In the genomic region with DNA sequence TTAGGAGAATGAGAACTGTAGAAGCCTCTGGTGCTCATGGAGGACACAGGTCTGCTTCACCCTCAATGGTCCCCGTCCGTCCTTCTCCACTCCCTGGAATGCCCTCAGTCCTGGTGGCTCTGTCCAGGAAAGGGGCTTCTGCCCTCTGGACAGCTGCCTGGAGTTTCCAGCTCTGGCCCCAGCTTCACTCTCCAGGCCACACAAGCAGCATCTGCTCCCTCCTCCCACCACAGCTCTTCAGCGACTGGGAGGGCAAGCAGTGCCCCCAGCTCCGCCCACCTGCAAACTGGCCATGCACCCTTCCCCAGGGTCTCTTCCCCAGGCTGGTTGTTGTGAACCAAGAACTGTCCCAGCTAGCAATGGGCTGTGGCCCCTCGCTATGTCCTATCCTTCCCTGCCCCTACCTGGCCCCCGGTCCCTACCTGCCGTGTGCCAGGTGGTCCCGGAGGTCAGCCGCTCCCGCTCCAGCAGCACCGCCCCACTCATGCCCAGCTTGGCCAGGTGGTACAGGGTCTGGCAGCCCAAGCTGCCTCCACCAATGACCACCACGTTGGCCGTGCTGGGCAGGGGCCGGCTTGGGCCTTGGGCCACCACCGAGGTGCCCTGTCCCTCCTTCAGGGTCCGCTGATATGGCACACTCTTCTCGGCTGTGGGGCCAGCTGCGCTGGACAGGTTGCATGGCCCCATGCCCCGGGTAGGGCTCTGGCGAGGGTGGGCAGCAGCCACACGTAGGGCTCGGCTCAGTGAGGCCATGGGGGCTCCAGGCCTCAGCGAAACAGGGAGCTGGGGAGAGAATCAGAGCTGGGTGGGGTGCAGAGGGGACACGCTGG, we compare ENCODE assay signal across 1 cellular context.
TF ChIP-seq lines count a peak whose summit lies in the region.

No MANE protein-coding gene starts in this region.

TF ChIP-seq in HepG2, 621 proteins besides CTCF, POLR2A, EP300 and RAD21:
- TF ChIP-seq TARDBP (CRISPR knock-in tag; IDR thresholded peaks at IDR 0.05), result 0 out of 2 replicates have a peak, but pooled peaks have one; percentile 26
- no peak for TF ChIP-seq ZNF230 (CRISPR knock-in tag; IDR thresholded peaks at IDR 0.05)
- no peak for TF ChIP-seq ZFAT (CRISPR knock-in tag; conservative IDR thresholded peaks at IDR 0.05)
- peak; percentile 48; the same call in 1 of the 2 replicates for TF ChIP-seq HNRNPL (IDR thresholded peaks at IDR 0.05; ENCODE audit: low read depth, low read length)
- TF ChIP-seq RBFOX2 (IDR thresholded peaks at IDR 0.05; ENCODE audit: low read depth, low read length), result peak; percentile 29; the same call in 1 of the 2 replicates
- TF ChIP-seq, protein P1, sequence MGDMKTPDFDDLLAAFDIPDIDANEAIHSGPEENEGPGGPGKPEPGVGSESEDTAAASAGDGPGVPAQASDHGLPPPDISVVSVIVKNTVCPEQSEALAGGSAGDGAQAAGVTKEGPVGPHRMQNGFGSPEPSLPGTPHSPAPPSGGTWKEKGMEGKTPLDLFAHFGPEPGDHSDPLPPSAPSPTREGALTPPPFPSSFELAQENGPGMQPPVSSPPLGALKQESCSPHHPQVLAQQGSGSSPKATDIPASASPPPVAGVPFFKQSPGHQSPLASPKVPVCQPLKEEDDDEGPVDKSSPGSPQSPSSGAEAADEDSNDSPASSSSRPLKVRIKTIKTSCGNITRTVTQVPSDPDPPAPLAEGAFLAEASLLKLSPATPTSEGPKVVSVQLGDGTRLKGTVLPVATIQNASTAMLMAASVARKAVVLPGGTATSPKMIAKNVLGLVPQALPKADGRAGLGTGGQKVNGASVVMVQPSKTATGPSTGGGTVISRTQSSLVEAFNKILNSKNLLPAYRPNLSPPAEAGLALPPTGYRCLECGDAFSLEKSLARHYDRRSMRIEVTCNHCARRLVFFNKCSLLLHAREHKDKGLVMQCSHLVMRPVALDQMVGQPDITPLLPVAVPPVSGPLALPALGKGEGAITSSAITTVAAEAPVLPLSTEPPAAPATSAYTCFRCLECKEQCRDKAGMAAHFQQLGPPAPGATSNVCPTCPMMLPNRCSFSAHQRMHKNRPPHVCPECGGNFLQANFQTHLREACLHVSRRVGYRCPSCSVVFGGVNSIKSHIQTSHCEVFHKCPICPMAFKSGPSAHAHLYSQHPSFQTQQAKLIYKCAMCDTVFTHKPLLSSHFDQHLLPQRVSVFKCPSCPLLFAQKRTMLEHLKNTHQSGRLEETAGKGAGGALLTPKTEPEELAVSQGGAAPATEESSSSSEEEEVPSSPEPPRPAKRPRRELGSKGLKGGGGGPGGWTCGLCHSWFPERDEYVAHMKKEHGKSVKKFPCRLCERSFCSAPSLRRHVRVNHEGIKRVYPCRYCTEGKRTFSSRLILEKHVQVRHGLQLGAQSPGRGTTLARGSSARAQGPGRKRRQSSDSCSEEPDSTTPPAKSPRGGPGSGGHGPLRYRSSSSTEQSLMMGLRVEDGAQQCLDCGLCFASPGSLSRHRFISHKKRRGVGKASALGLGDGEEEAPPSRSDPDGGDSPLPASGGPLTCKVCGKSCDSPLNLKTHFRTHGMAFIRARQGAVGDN (CRISPR knock-in tag; IDR thresholded peaks at IDR 0.05), result 0 out of 2 replicates have a peak, but pooled peaks have one; percentile 4
- no peak for TF ChIP-seq AHR (CRISPR knock-in tag; IDR thresholded peaks at IDR 0.05)
- no peak for TF ChIP-seq ZEB1 (IDR thresholded peaks at IDR 0.05; ENCODE audit: insufficient replicate concordance, low read depth)
- peak; percentile 63 for TF ChIP-seq AGO2 (optimal IDR thresholded peaks at IDR 0.05; ENCODE audit: low read depth, low read length)
- TF ChIP-seq, protein P2, sequence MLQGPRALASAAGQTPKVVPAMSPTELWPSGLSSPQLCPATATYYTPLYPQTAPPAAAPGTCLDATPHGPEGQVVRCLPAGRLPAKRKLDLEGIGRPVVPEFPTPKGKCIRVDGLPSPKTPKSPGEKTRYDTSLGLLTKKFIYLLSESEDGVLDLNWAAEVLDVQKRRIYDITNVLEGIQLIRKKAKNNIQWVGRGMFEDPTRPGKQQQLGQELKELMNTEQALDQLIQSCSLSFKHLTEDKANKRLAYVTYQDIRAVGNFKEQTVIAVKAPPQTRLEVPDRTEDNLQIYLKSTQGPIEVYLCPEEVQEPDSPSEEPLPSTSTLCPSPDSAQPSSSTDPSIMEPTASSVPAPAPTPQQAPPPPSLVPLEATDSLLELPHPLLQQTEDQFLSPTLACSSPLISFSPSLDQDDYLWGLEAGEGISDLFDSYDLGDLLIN (CRISPR knock-in tag; IDR thresholded peaks at IDR 0.05; ENCODE audit: borderline replicate concordance), result no peak
